In the genomic region with DNA sequence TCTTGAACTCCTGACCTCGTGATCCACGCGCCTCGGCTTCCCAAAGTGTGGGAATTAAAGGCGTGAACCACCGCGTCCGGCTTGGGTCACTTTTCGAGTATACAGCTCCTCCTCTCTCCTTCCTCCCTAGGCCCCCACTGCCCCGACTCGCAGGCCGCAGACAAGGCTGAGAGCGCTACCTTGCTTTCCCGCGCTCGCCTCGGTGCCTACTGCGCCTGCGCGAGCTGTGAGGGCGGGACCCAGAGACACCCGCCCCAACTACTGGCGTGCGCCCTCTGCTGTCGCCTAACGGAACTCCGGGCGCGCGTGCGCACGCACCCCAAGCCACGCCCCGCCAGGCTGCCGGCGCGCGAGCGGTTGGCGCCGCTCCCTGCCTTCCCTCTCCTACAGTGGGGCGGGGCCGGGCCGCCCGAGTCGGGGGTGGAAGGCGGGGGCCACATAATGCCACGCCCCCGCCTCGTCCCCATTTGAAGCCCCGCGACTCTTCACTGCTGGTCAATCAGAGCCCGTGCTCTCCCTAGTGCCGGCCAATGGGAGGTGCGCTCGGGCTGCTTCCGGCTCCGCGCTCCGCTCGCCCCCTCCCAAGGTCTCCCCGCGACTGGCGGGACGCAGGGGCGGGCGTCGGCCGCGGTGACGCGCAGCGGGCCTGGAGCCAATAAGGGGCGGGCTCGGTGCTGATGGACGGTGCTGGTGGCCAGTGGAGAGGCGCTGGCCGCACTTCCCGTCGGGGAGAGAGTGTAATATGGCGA, we compare ENCODE assay signal across 1 cellular context.
A peak's percentile ranks its signal among the peaks of the same experiment; 100 is the strongest.
TF ChIP-seq lines count a peak whose summit lies in the region.

A gene (plus strand): TSS at position 730 of the 749 bp plus-strand sequence. CDS start 13 bp downstream, at position 743.

TF ChIP-seq in HepG2, 621 proteins besides CTCF, POLR2A, EP300 and RAD21 (continued from another document and continues in another):
- TF ChIP-seq, protein P1, sequence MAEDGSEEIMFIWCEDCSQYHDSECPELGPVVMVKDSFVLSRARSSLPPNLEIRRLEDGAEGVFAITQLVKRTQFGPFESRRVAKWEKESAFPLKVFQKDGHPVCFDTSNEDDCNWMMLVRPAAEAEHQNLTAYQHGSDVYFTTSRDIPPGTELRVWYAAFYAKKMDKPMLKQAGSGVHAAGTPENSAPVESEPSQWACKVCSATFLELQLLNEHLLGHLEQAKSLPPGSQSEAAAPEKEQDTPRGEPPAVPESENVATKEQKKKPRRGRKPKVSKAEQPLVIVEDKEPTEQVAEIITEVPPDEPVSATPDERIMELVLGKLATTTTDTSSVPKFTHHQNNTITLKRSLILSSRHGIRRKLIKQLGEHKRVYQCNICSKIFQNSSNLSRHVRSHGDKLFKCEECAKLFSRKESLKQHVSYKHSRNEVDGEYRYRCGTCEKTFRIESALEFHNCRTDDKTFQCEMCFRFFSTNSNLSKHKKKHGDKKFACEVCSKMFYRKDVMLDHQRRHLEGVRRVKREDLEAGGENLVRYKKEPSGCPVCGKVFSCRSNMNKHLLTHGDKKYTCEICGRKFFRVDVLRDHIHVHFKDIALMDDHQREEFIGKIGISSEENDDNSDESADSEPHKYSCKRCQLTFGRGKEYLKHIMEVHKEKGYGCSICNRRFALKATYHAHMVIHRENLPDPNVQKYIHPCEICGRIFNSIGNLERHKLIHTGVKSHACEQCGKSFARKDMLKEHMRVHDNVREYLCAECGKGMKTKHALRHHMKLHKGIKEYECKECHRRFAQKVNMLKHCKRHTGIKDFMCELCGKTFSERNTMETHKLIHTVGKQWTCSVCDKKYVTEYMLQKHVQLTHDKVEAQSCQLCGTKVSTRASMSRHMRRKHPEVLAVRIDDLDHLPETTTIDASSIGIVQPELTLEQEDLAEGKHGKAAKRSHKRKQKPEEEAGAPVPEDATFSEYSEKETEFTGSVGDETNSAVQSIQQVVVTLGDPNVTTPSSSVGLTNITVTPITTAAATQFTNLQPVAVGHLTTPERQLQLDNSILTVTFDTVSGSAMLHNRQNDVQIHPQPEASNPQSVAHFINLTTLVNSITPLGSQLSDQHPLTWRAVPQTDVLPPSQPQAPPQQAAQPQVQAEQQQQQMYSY (CRISPR knock-in tag; IDR thresholded peaks at IDR 0.05), result peak; percentile 49; the same call in 1 of the 2 replicates
- TF ChIP-seq, protein P2, sequence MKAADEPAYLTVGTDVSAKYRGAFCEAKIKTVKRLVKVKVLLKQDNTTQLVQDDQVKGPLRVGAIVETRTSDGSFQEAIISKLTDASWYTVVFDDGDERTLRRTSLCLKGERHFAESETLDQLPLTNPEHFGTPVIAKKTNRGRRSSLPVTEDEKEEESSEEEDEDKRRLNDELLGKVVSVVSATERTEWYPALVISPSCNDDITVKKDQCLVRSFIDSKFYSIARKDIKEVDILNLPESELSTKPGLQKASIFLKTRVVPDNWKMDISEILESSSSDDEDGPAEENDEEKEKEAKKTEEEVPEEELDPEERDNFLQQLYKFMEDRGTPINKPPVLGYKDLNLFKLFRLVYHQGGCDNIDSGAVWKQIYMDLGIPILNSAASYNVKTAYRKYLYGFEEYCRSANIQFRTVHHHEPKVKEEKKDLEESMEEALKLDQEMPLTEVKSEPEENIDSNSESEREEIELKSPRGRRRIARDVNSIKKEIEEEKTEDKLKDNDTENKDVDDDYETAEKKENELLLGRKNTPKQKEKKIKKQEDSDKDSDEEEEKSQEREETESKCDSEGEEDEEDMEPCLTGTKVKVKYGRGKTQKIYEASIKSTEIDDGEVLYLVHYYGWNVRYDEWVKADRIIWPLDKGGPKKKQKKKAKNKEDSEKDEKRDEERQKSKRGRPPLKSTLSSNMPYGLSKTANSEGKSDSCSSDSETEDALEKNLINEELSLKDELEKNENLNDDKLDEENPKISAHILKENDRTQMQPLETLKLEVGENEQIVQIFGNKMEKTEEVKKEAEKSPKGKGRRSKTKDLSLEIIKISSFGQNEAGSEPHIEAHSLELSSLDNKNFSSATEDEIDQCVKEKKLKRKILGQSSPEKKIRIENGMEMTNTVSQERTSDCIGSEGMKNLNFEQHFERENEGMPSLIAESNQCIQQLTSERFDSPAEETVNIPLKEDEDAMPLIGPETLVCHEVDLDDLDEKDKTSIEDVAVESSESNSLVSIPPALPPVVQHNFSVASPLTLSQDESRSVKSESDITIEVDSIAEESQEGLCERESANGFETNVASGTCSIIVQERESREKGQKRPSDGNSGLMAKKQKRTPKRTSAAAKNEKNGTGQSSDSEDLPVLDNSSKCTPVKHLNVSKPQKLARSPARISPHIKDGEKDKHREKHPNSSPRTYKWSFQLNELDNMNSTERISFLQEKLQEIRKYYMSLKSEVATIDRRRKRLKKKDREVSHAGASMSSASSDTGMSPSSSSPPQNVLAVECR (CRISPR knock-in tag; IDR thresholded peaks at IDR 0.05; ENCODE audit: borderline replicate concordance), result peak; percentile 90; the same call in 1 of the 2 replicates
- TF ChIP-seq FOXC1 (CRISPR knock-in tag; IDR thresholded peaks at IDR 0.05; ENCODE audit: borderline replicate concordance), result peak; percentile 78
- no peak for TF ChIP-seq ZNF766 (CRISPR knock-in tag; IDR thresholded peaks at IDR 0.05; ENCODE audit: borderline replicate concordance)
- TF ChIP-seq TMF1 (CRISPR knock-in tag; IDR thresholded peaks at IDR 0.05; ENCODE audit: low read depth), result peak; percentile 94
- TF ChIP-seq, protein P3, sequence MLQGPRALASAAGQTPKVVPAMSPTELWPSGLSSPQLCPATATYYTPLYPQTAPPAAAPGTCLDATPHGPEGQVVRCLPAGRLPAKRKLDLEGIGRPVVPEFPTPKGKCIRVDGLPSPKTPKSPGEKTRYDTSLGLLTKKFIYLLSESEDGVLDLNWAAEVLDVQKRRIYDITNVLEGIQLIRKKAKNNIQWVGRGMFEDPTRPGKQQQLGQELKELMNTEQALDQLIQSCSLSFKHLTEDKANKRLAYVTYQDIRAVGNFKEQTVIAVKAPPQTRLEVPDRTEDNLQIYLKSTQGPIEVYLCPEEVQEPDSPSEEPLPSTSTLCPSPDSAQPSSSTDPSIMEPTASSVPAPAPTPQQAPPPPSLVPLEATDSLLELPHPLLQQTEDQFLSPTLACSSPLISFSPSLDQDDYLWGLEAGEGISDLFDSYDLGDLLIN (CRISPR knock-in tag; IDR thresholded peaks at IDR 0.05; ENCODE audit: borderline replicate concordance), result peak; percentile 70; the same call in 1 of the 2 replicates
- TF ChIP-seq YEATS2 (CRISPR knock-in tag; IDR thresholded peaks at IDR 0.05; ENCODE audit: borderline replicate concordance), result peak; percentile 64; the same call in 1 of the 2 replicates
- no peak for TF ChIP-seq PAF1 (CRISPR knock-in tag; IDR thresholded peaks at IDR 0.05)
- TF ChIP-seq AKAP8 (CRISPR knock-in tag; IDR thresholded peaks at IDR 0.05), result no peak
- no peak for TF ChIP-seq U2AF2 (IDR thresholded peaks at IDR 0.05; ENCODE audit: low read depth, low read length)
- no peak for TF ChIP-seq BRCA1 (CRISPR knock-in tag; IDR thresholded peaks at IDR 0.05)
- no peak for TF ChIP-seq TAF15 (IDR thresholded peaks at IDR 0.05; ENCODE audit: low read depth, low read length, poor library complexity, severe bottlenecking)
- TF ChIP-seq, protein P4, sequence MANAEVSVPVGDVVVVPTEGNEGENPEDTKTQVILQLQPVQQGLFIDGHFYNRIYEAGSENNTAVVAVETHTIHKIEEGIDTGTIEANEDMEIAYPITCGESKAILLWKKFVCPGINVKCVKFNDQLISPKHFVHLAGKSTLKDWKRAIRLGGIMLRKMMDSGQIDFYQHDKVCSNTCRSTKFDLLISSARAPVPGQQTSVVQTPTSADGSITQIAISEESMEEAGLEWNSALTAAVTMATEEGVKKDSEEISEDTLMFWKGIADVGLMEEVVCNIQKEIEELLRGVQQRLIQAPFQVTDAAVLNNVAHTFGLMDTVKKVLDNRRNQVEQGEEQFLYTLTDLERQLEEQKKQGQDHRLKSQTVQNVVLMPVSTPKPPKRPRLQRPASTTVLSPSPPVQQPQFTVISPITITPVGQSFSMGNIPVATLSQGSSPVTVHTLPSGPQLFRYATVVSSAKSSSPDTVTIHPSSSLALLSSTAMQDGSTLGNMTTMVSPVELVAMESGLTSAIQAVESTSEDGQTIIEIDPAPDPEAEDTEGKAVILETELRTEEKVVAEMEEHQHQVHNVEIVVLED (CRISPR knock-in tag; IDR thresholded peaks at IDR 0.05; ENCODE audit: borderline replicate concordance), result peak; percentile 92
- TF ChIP-seq, protein P5, sequence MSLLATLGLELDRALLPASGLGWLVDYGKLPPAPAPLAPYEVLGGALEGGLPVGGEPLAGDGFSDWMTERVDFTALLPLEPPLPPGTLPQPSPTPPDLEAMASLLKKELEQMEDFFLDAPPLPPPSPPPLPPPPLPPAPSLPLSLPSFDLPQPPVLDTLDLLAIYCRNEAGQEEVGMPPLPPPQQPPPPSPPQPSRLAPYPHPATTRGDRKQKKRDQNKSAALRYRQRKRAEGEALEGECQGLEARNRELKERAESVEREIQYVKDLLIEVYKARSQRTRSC (CRISPR knock-in tag; IDR thresholded peaks at IDR 0.05; ENCODE audit: low read depth), result no peak
- TF ChIP-seq, protein P6, sequence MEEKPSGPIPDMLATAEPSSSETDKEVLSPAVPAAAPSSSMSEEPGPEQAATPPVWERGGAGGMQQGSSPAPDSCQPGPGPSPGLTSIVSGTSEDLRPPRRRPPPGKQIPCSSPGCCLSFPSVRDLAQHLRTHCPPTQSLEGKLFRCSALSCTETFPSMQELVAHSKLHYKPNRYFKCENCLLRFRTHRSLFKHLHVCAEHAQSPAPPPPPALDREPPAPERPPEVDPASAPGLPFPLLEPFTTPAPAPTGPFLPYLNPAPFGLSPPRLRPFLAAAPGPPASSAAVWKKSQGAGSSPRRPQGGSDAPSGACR (CRISPR knock-in tag; IDR thresholded peaks at IDR 0.05), result peak; percentile 63; the same call in 1 of the 2 replicates
- peak; percentile 79 for TF ChIP-seq ELF1 (CRISPR knock-in tag; IDR thresholded peaks at IDR 0.05)
- 0 out of 2 replicates have a peak, but pooled peaks have one; percentile 18 for TF ChIP-seq KLF9 (CRISPR knock-in tag; IDR thresholded peaks at IDR 0.05; ENCODE audit: low read depth)
- TF ChIP-seq DNMT1 (CRISPR knock-in tag; IDR thresholded peaks at IDR 0.05), result peak; percentile 83; the same call in 1 of the 2 replicates
- TF ChIP-seq RARA (CRISPR knock-in tag; IDR thresholded peaks at IDR 0.05), result no peak
- peak; percentile 87 for TF ChIP-seq SAP130 (CRISPR knock-in tag; IDR thresholded peaks at IDR 0.05; ENCODE audit: low read depth)
- TF ChIP-seq PCBP2 (optimal IDR thresholded peaks at IDR 0.05; ENCODE audit: low read depth, low read length, poor library complexity, severe bottlenecking), result no peak
- TF ChIP-seq ZNF564 (CRISPR knock-in tag; IDR thresholded peaks at IDR 0.05), result 0 out of 2 replicates have a peak, but pooled peaks have one; percentile 60
- TF ChIP-seq ZNF556 (CRISPR knock-in tag; IDR thresholded peaks at IDR 0.05; ENCODE audit: borderline replicate concordance), result no peak
- TF ChIP-seq TOPORS (CRISPR knock-in tag; IDR thresholded peaks at IDR 0.05), result peak; percentile 87
- TF ChIP-seq RFXAP (CRISPR knock-in tag; IDR thresholded peaks at IDR 0.05; ENCODE audit: borderline replicate concordance), result peak; percentile 93
- TF ChIP-seq GFI1 (CRISPR knock-in tag; IDR thresholded peaks at IDR 0.05; ENCODE audit: borderline replicate concordance), result peak; percentile 13; the same call in 1 of the 2 replicates
- no peak; the same call in 1 of the 2 replicates for TF ChIP-seq HNF4A (CRISPR knock-in tag; IDR thresholded peaks at IDR 0.05)
- TF ChIP-seq ADNP (CRISPR knock-in tag; IDR thresholded peaks at IDR 0.05), result peak; percentile 81
- peak; percentile 83 for TF ChIP-seq HOXA3 (CRISPR knock-in tag; IDR thresholded peaks at IDR 0.05)
- TF ChIP-seq, protein P7, sequence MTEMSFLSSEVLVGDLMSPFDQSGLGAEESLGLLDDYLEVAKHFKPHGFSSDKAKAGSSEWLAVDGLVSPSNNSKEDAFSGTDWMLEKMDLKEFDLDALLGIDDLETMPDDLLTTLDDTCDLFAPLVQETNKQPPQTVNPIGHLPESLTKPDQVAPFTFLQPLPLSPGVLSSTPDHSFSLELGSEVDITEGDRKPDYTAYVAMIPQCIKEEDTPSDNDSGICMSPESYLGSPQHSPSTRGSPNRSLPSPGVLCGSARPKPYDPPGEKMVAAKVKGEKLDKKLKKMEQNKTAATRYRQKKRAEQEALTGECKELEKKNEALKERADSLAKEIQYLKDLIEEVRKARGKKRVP (CRISPR knock-in tag; IDR thresholded peaks at IDR 0.05), result peak in 1 of 2 experiments; percentile 48; a peak in 1 of 4 replicates
- TF ChIP-seq, protein P8, sequence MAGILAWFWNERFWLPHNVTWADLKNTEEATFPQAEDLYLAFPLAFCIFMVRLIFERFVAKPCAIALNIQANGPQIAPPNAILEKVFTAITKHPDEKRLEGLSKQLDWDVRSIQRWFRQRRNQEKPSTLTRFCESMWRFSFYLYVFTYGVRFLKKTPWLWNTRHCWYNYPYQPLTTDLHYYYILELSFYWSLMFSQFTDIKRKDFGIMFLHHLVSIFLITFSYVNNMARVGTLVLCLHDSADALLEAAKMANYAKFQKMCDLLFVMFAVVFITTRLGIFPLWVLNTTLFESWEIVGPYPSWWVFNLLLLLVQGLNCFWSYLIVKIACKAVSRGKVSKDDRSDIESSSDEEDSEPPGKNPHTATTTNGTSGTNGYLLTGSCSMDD (CRISPR knock-in tag; IDR thresholded peaks at IDR 0.05), result no peak
- TF ChIP-seq CHD4 (IDR thresholded peaks at IDR 0.05; ENCODE audit: borderline replicate concordance, low read length), result no peak
- TF ChIP-seq, protein P9, sequence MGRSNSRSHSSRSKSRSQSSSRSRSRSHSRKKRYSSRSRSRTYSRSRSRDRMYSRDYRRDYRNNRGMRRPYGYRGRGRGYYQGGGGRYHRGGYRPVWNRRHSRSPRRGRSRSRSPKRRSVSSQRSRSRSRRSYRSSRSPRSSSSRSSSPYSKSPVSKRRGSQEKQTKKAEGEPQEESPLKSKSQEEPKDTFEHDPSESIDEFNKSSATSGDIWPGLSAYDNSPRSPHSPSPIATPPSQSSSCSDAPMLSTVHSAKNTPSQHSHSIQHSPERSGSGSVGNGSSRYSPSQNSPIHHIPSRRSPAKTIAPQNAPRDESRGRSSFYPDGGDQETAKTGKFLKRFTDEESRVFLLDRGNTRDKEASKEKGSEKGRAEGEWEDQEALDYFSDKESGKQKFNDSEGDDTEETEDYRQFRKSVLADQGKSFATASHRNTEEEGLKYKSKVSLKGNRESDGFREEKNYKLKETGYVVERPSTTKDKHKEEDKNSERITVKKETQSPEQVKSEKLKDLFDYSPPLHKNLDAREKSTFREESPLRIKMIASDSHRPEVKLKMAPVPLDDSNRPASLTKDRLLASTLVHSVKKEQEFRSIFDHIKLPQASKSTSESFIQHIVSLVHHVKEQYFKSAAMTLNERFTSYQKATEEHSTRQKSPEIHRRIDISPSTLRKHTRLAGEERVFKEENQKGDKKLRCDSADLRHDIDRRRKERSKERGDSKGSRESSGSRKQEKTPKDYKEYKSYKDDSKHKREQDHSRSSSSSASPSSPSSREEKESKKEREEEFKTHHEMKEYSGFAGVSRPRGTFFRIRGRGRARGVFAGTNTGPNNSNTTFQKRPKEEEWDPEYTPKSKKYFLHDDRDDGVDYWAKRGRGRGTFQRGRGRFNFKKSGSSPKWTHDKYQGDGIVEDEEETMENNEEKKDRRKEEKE (IDR thresholded peaks at IDR 0.05), result no peak
- TF ChIP-seq PHF20 (CRISPR knock-in tag; IDR thresholded peaks at IDR 0.05), result peak; percentile 77; the same call in 1 of the 2 replicates
- TF ChIP-seq ZBTB38 (CRISPR knock-in tag; IDR thresholded peaks at IDR 0.05), result peak; percentile 68; the same call in 1 of the 2 replicates
- TF ChIP-seq MXI1 (IDR thresholded peaks at IDR 0.05; ENCODE audit: borderline replicate concordance, low read depth, low read length), result peak; percentile 67; the same call in 1 of the 3 replicates
